In genomic region chr7:100102950-100103840, GRCh38 we compare ENCODE assay signal across 10 cellular contexts. TPM values are rescaled to one million over a fixed set of nuclear protein-coding genes. Genes with fewer than 3 reads are reported as not detected.
DNase-seq lines count a peak whose midpoint lies in the region; ATAC-seq and TF ChIP-seq lines count a peak whose summit lies in the region.
"Had no signal": no experiment of that assay in that cellular context is flagged by ENCODE, and none has a peak within 500 bp of the region (broad histone marks: within the 10 kb centered on the region; RNA-seq: fewer than 3 reads in every experiment).

No MANE protein-coding gene starts in this region.

- peak overlapping the region; percentile 62 for H3K4me2 ChIP-seq in SU-DHL-6 (ENCODE audit: low read depth, low read length, poor library complexity, severe bottlenecking)

- H3K9me3 ChIP-seq in SU-DHL-6 (ENCODE audit: insufficient read depth, low read length) = no peaks in the 10 kb centered on the region
- H3K9me3 ChIP-seq in spleen = no peaks in the 10 kb centered on the region
- H3K9me3 ChIP-seq: left ventricle myocardium inferior had no signal

- WGBS in spleen, 5 donors = 91 to 94% (median 92%) methylated on average over 17 of the region's 17 CpGs

- H3F3A ChIP-seq in SU-DHL-6 (ENCODE audit: insufficient read depth) = peaks cover 21% of the 10 kb centered on the region

- no peak overlapping the region for H2AFZ ChIP-seq in SU-DHL-6 (ENCODE audit: low read depth, low read length, severe bottlenecking)

- DNase-seq in activated T-cell treated with anti-CD3 and anti-CD28 coated beads, Interleukin-2, amount 50 U/mL, for 72 hours = no peak
- DNase-seq in activated T-cell treated with anti-CD3 and anti-CD28 coated beads, Interleukin-2, amount 50 U/mL, for 1 hour = no peak
- DNase-seq in fibroblast of mammary gland (ENCODE audit: low read depth) (peak; percentile 97), NOMO-1 (lab: John Stamatoyannopoulos, UW; ENCODE audit: unreplicated experiment in 2 of 2) (no peak), spleen (no peak)
- DNase-seq in stimulated activated naive B cell treated with anti-CD40 and anti-IgM and Interleukin-4, amounts not matched to agents 10 μg/mL and 1 μg/mL and 100 μg/mL, for 72 hours = no peak
- DNase-seq: left ventricle myocardium inferior had no signal

- peaks cover 32% of the 10 kb centered on the region for H3K4me1 Mint-ChIP-seq in activated T-cell treated with anti-CD3 and anti-CD28 coated beads, Interleukin-2, amount 50 U/mL, for 72 hours (ENCODE audit: low read depth)
- peaks cover 24 to 54% of the 10 kb centered on the region in 2 donors for H3K4me1 Mint-ChIP-seq in stimulated activated naive B cell treated with anti-CD40 and anti-IgM and Interleukin-4, amounts not matched to agents 10 μg/mL and 1 μg/mL and 100 μg/mL, for 72 hours

- H3K9ac ChIP-seq in SU-DHL-6 (ENCODE audit: low read length) = peak overlapping the region; percentile 100

- H3K4me3 Mint-ChIP-seq in activated T-cell treated with anti-CD3 and anti-CD28 coated beads, Interleukin-2, amount 50 U/mL, for 72 hours = peak overlapping the region; percentile 77 to 94
- H3K4me3 Mint-ChIP-seq in stimulated activated naive B cell treated with anti-CD40 and anti-IgM and Interleukin-4, amounts not matched to agents 10 μg/mL and 1 μg/mL and 100 μg/mL, for 72 hours = peak overlapping the region; percentile 96 to 98

- H3K4me1 ChIP-seq in spleen = peaks cover 13 to 36% (median 30%) of the 10 kb centered on the region in 6 donors

- H3K27ac ChIP-seq in SU-DHL-6 (ENCODE audit: low read depth, low read length) (no peak overlapping the region), spleen (no peak overlapping the region)

- H3K27me3 ChIP-seq in SU-DHL-6 (ENCODE audit: low read length) = no peaks in the 10 kb centered on the region
- H3K27me3 ChIP-seq in spleen (replicated peaks in 1 of 7) = no peaks in the 10 kb centered on the region
- H3K27me3 ChIP-seq: cardiac muscle cell had no signal

- no peaks in the 10 kb centered on the region for H3K27me3 Mint-ChIP-seq in activated T-cell treated with anti-CD3 and anti-CD28 coated beads, Interleukin-2, amount 50 U/mL, for 72 hours (ENCODE audit: low read depth)
- no peaks in the 10 kb centered on the region for H3K27me3 Mint-ChIP-seq in stimulated activated naive B cell treated with anti-CD40 and anti-IgM and Interleukin-4, amounts not matched to agents 10 μg/mL and 1 μg/mL and 100 μg/mL, for 72 hours

- peaks cover 13% of the 10 kb centered on the region for H4K20me1 ChIP-seq in SU-DHL-6 (ENCODE audit: low read depth, low read length)

- peaks cover 21% of the 10 kb centered on the region for H3K36me3 ChIP-seq in SU-DHL-6 (ENCODE audit: low read length)
- peaks cover 0 to 69% (median 38%) of the 10 kb centered on the region in 6 donors for H3K36me3 ChIP-seq in spleen

- no peaks in the 10 kb centered on the region for H3K9me3 Mint-ChIP-seq in activated T-cell treated with anti-CD3 and anti-CD28 coated beads, Interleukin-2, amount 50 U/mL, for 72 hours
- no peaks in the 10 kb centered on the region for H3K9me3 Mint-ChIP-seq in stimulated activated naive B cell treated with anti-CD40 and anti-IgM and Interleukin-4, amounts not matched to agents 10 μg/mL and 1 μg/mL and 100 μg/mL, for 72 hours

- no peaks in the 10 kb centered on the region for H3K9me2 ChIP-seq in SU-DHL-6 (replicated peaks; ENCODE audit: insufficient read depth, low read length)

- peak overlapping the region; percentile 65 for H3K27ac Mint-ChIP-seq in activated T-cell treated with anti-CD3 and anti-CD28 coated beads, Interleukin-2, amount 50 U/mL, for 72 hours
- H3K27ac Mint-ChIP-seq in stimulated activated naive B cell treated with anti-CD40 and anti-IgM and Interleukin-4, amounts not matched to agents 10 μg/mL and 1 μg/mL and 100 μg/mL, for 72 hours = peak overlapping the region; percentile 88

- peaks cover 22 to 27% of the 10 kb centered on the region in 2 donors for H3K36me3 Mint-ChIP-seq in activated T-cell treated with anti-CD3 and anti-CD28 coated beads, Interleukin-2, amount 50 U/mL, for 72 hours (ENCODE audit: insufficient read depth in 2 of 2)
- H3K36me3 Mint-ChIP-seq in stimulated activated naive B cell treated with anti-CD40 and anti-IgM and Interleukin-4, amounts not matched to agents 10 μg/mL and 1 μg/mL and 100 μg/mL, for 72 hours = peaks cover 35 to 70% of the 10 kb centered on the region in 2 donors

- intact Hi-C loops in spleen (cut with DNase I; ENCODE audit: low total_unique reads) = no loop called here

- no peak for TF ChIP-seq CTCF in SU-DHL-6 (IDR thresholded peaks at IDR 0.05; ENCODE audit: insufficient read depth, low read length, poor library complexity, severe bottlenecking)
- TF ChIP-seq CTCF in fibroblast of mammary gland (conservative IDR thresholded peaks at IDR 0.05; ENCODE audit: control insufficient read depth, insufficient read depth, low read depth, low read length) = no peak
- no peak for TF ChIP-seq CTCF in spleen (IDR thresholded peaks at IDR 0.05 in 8 of 11, conservative IDR thresholded peaks at IDR 0.05 in 3 of 11)

- no peak for ATAC-seq in activated T-cell treated with anti-CD3 and anti-CD28 coated beads, Interleukin-2, amount 50 U/mL, for 72 hours (replicated peaks in 1 of 2)
- ATAC-seq in stimulated activated naive B cell treated with anti-CD40 and anti-IgM and Interleukin-4, amounts not matched to agents 10 μg/mL and 1 μg/mL and 100 μg/mL, for 72 hours (replicated peaks) = no peak
- no peak for ATAC-seq in GM18519 (IDR thresholded peaks at IDR 0.05; ENCODE audit: low FRiP score, unreplicated experiment)

- no peak for TF ChIP-seq POLR2A in spleen (IDR thresholded peaks at IDR 0.05)

- H3K4me3 ChIP-seq in SU-DHL-6 (ENCODE audit: insufficient read depth, low read length, poor library complexity, severe bottlenecking) (no peak overlapping the region), fibroblast of mammary gland (ENCODE audit: control insufficient read depth, low read depth, low read length) (no peak overlapping the region), spleen (peak overlapping the region in 1 of 8 donors; percentile 99)

- H3K79me2 ChIP-seq in SU-DHL-6 (ENCODE audit: insufficient read depth, low read length) = peaks cover 30% of the 10 kb centered on the region

RNA-seq across cellular contexts. Expression of gene AP4M1, which starts 1.8 kb away (rescaled TPM):
- 10 to 100 TPM in 1 of 2 donors, 1 to 10 TPM in 1; 9.3 to 10.5 TPM for total RNA-seq in activated T-cell treated with anti-CD3 and anti-CD28 coated beads, Interleukin-2, amount 50 U/mL, for 72 hours
- 10 to 100 TPM in 5 of 7 donors, 1 to 10 TPM in 2; 9.2 to 18.0 (median 12.0) TPM for total RNA-seq in spleen
- polyA plus RNA-seq in spleen = 10 to 100 TPM in 2 of 3 donors, 1 to 10 TPM in 1; 8.7 to 10.1 (median 10.1) TPM

RNA-seq across cellular contexts. Expression of gene MCM7, which starts 2.0 kb away (rescaled TPM):
- 100 to 1,000 TPM; 270 to 332 TPM for total RNA-seq in activated T-cell treated with anti-CD3 and anti-CD28 coated beads, Interleukin-2, amount 50 U/mL, for 72 hours
- total RNA-seq in spleen = 10 to 100 TPM; 49.5 to 74.7 (median 64.8) TPM
- polyA plus RNA-seq in spleen = 10 to 100 TPM; 72.3 to 92.7 (median 75.8) TPM

RNA-seq across cellular contexts. Expression of gene COPS6, which starts 14.4 kb away (rescaled TPM):
- total RNA-seq in activated T-cell treated with anti-CD3 and anti-CD28 coated beads, Interleukin-2, amount 50 U/mL, for 72 hours = 10 to 100 TPM; 43.7 to 45.4 TPM
- 10 to 100 TPM; 47.0 to 86.7 (median 64.7) TPM for total RNA-seq in spleen
- polyA plus RNA-seq in spleen = 10 to 100 TPM; 80.7 to 89.6 (median 83.5) TPM

RNA-seq across cellular contexts. Expression of gene TAF6, which starts 16.0 kb away (rescaled TPM):
- 10 to 100 TPM; 76.7 to 88.1 TPM for total RNA-seq in activated T-cell treated with anti-CD3 and anti-CD28 coated beads, Interleukin-2, amount 50 U/mL, for 72 hours
- 10 to 100 TPM; 29.7 to 44.0 (median 36.5) TPM for total RNA-seq in spleen
- 10 to 100 TPM; 16.5 to 36.6 (median 21.3) TPM for polyA plus RNA-seq in spleen

RNA-seq across cellular contexts. Expression of gene CNPY4, which starts 16.2 kb away (rescaled TPM):
- 10 to 100 TPM; 11.1 to 18.8 TPM for total RNA-seq in activated T-cell treated with anti-CD3 and anti-CD28 coated beads, Interleukin-2, amount 50 U/mL, for 72 hours
- 10 to 100 TPM; 12.4 to 19.7 (median 15.2) TPM for total RNA-seq in spleen
- 10 to 100 TPM in 2 of 3 donors, 1 to 10 TPM in 1; 9.7 to 14.1 (median 11.0) TPM for polyA plus RNA-seq in spleen
